ENCODE assay signal across 1 cellular context in the genomic region with DNA sequence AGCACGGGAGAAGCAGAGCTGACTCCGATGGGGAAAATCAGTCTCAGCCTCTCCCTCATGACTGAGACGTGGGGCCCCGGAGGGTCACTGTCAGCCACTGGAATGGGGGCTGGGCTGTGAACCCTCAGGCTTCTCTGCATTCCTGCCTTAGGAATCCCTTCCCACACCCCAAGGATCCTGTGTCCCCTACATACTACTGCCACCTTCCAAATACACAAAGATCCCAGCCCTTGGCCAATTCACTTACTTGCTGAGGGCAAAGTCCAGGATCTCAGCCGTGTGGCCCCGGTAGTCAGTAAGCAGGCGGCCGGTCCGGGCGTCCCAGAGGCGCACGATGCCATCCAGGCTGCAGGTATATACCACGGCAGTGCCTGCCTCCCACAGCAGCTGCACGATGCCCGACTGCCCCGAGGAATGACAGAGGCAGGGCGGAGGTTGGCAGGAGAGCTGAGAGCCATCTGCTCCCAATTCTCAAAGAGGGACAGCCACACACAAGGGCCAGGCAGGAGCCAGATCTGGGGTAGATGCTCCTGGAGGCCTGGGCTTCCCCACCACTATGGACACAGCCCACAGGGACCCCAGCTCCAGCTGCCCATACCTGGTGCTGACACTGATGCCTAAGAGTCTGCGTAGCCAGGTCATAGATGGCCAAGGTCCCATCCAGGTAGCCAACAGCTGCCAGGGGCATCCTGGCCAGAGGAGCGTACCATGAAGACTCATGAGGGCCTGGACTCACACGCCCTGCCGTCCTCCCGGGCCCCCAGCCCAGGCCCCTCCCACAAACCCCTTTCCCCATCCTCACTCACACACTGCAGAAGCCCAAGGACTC.
TF ChIP-seq lines count a peak whose summit lies in the region.

No MANE protein-coding gene starts in this region.

TF ChIP-seq in HepG2, 621 proteins besides CTCF, POLR2A, EP300 and RAD21 (continued from another document and continues in another):
- TF ChIP-seq, protein P1, sequence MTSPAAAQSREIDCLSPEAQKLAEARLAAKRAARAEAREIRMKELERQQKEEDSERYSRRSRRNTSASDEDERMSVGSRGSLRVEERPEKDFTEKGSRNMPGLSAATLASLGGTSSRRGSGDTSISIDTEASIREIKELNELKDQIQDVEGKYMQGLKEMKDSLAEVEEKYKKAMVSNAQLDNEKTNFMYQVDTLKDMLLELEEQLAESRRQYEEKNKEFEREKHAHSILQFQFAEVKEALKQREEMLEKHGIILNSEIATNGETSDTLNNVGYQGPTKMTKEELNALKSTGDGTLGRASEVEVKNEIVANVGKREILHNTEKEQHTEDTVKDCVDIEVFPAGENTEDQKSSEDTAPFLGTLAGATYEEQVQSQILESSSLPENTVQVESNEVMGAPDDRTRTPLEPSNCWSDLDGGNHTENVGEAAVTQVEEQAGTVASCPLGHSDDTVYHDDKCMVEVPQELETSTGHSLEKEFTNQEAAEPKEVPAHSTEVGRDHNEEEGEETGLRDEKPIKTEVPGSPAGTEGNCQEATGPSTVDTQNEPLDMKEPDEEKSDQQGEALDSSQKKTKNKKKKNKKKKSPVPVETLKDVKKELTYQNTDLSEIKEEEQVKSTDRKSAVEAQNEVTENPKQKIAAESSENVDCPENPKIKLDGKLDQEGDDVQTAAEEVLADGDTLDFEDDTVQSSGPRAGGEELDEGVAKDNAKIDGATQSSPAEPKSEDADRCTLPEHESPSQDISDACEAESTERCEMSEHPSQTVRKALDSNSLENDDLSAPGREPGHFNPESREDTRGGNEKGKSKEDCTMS (CRISPR knock-in tag; conservative IDR thresholded peaks at IDR 0.05) = no peak
- TF ChIP-seq ZNF709 (CRISPR knock-in tag; IDR thresholded peaks at IDR 0.05) (no peak), TSC22D2 (CRISPR knock-in tag; IDR thresholded peaks at IDR 0.05; ENCODE audit: borderline replicate concordance) (no peak), NCOA2 (CRISPR knock-in tag; IDR thresholded peaks at IDR 0.05) (no peak), CBX5 (CRISPR knock-in tag; IDR thresholded peaks at IDR 0.05; ENCODE audit: borderline replicate concordance) (peak; percentile 35; the same call in 1 of the 2 replicates), SMC3 (IDR thresholded peaks at IDR 0.05; ENCODE audit: low read length) (no peak), SKI (IDR thresholded peaks at IDR 0.05; ENCODE audit: partially characterized antibody) (peak; percentile 24), ZNF142 (CRISPR knock-in tag; IDR thresholded peaks at IDR 0.05) (no peak), ZNF556 (CRISPR knock-in tag; IDR thresholded peaks at IDR 0.05; ENCODE audit: borderline replicate concordance) (no peak), MAFK (conservative IDR thresholded peaks at IDR 0.05 in 1 of 2, IDR thresholded peaks at IDR 0.05 in 1 of 2; ENCODE audit: low read length in 2 of 2) (no peak), ZNF17 (CRISPR knock-in tag; IDR thresholded peaks at IDR 0.05) (no peak), ZNF737 (CRISPR knock-in tag; IDR thresholded peaks at IDR 0.05; ENCODE audit: borderline replicate concordance) (no peak), ZNF350 (CRISPR knock-in tag; IDR thresholded peaks at IDR 0.05; ENCODE audit: borderline replicate concordance, low read depth) (peak; percentile 63; the same call in 1 of the 2 replicates), NBN (conservative IDR thresholded peaks at IDR 0.05) (no peak), DMAP1 (CRISPR knock-in tag; IDR thresholded peaks at IDR 0.05) (no peak), BHLHE40 (IDR thresholded peaks at IDR 0.05; ENCODE audit: low read length) (no peak), HNRNPH1 (optimal IDR thresholded peaks at IDR 0.05; ENCODE audit: low read depth, low read length) (no peak), ZNF317 (CRISPR knock-in tag; IDR thresholded peaks at IDR 0.05) (no peak)
- TF ChIP-seq, protein P2, sequence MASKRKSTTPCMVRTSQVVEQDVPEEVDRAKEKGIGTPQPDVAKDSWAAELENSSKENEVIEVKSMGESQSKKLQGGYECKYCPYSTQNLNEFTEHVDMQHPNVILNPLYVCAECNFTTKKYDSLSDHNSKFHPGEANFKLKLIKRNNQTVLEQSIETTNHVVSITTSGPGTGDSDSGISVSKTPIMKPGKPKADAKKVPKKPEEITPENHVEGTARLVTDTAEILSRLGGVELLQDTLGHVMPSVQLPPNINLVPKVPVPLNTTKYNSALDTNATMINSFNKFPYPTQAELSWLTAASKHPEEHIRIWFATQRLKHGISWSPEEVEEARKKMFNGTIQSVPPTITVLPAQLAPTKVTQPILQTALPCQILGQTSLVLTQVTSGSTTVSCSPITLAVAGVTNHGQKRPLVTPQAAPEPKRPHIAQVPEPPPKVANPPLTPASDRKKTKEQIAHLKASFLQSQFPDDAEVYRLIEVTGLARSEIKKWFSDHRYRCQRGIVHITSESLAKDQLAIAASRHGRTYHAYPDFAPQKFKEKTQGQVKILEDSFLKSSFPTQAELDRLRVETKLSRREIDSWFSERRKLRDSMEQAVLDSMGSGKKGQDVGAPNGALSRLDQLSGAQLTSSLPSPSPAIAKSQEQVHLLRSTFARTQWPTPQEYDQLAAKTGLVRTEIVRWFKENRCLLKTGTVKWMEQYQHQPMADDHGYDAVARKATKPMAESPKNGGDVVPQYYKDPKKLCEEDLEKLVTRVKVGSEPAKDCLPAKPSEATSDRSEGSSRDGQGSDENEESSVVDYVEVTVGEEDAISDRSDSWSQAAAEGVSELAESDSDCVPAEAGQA (IDR thresholded peaks at IDR 0.05; ENCODE audit: low read depth) = no peak
- TF ChIP-seq, protein P2 (CRISPR knock-in tag; IDR thresholded peaks at IDR 0.05; ENCODE audit: borderline replicate concordance) = no peak
- TF ChIP-seq, protein P3, sequence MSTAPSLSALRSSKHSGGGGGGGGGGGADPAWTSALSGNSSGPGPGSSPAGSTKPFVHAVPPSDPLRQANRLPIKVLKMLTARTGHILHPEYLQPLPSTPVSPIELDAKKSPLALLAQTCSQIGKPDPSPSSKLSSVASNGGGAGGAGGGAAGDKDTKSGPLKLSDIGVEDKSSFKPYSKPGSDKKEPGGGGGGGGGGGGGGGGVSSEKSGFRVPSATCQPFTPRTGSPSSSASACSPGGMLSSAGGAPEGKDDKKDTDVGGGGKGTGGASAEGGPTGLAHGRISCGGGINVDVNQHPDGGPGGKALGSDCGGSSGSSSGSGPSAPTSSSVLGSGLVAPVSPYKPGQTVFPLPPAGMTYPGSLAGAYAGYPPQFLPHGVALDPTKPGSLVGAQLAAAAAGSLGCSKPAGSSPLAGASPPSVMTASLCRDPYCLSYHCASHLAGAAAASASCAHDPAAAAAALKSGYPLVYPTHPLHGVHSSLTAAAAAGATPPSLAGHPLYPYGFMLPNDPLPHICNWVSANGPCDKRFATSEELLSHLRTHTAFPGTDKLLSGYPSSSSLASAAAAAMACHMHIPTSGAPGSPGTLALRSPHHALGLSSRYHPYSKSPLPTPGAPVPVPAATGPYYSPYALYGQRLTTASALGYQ (CRISPR knock-in tag; IDR thresholded peaks at IDR 0.05) = no peak
- TF ChIP-seq, protein P4, sequence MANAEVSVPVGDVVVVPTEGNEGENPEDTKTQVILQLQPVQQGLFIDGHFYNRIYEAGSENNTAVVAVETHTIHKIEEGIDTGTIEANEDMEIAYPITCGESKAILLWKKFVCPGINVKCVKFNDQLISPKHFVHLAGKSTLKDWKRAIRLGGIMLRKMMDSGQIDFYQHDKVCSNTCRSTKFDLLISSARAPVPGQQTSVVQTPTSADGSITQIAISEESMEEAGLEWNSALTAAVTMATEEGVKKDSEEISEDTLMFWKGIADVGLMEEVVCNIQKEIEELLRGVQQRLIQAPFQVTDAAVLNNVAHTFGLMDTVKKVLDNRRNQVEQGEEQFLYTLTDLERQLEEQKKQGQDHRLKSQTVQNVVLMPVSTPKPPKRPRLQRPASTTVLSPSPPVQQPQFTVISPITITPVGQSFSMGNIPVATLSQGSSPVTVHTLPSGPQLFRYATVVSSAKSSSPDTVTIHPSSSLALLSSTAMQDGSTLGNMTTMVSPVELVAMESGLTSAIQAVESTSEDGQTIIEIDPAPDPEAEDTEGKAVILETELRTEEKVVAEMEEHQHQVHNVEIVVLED (CRISPR knock-in tag; IDR thresholded peaks at IDR 0.05; ENCODE audit: borderline replicate concordance) = no peak
